In the genomic region with DNA sequence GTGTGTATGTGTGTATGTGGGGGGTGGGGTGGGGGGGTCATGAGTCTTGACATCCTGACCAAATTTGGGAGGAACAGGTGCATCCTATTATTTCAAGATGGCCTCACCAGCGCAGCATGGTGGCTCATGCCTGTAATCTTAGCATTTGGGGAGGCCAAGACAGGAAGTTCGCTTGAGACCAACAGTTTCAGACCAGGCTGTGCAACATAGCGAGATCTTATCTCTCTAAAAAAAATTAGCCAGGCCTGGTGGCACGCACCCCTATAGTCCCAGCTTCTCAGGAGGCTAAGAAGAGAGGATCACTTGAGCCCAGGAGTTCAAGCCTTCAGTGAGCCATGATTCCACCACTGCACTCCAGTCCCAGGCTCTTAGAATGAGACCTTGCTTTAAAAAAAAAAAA, we compare ENCODE assay signal across 19 cellular contexts.
"Had no signal": no experiment of that assay in that cellular context is flagged by ENCODE, and none has a peak within 500 bp of the region (broad histone marks: within the 10 kb centered on the region; RNA-seq: fewer than 3 reads in every experiment).

No MANE protein-coding gene starts in this region.

- H2AFZ ChIP-seq: parathyroid adenoma had no signal

- H3K4me3 ChIP-seq: lower lobe of right lung, right atrium auricular region, smooth muscle cell, testis, tibial artery had no signal

- H3K27ac ChIP-seq: lower lobe of right lung, parathyroid adenoma, right atrium auricular region, testis, tibial artery had no signal

- H3K27me3 ChIP-seq: right atrium auricular region, testis had no signal

- H3K4me1 ChIP-seq: lower lobe of right lung, parathyroid adenoma, right atrium auricular region, testis had no signal

- DNase-seq: cortex of kidney; effector memory CD8-positive, alpha-beta T cell; hypothalamus; left ventricle myocardium superior; lower lobe of right lung; naive B cell; stimulated activated CD4-positive, alpha-beta T cell treated with anti-CD3 and anti-CD28 coated beads, Interleukin-12 subunit alpha, Interleukin-12 subunit beta, amount 100 ng/mL, for 4 hours; stimulated activated CD4-positive, alpha-beta T cell treated with anti-CD3 and anti-CD28 coated beads, Interleukin-1b, Interleukin-23, amount 100 ng/mL, for 48 hours; stimulated activated CD4-positive, alpha-beta T cell treated with anti-CD3 and anti-CD28 coated beads, Interleukin-4, amount 100 ng/mL, for 24 hours; stimulated activated naive CD4-positive, alpha-beta T cell treated with Interleukin-2 at 50 U/mL for 16 hours; substantia nigra; testis; tibial artery had no signal

- H3K9ac ChIP-seq: parathyroid adenoma had no signal

- FAIRE-seq: endometrium, frontal cortex, keratinocyte had no signal

- H3K79me2 ChIP-seq: parathyroid adenoma had no signal

- H3K9me3 ChIP-seq: lower lobe of right lung, right atrium auricular region, testis, tibial artery had no signal

- H3K4me2 ChIP-seq: smooth muscle cell had no signal

- H3K36me3 ChIP-seq: lower lobe of right lung, right atrium auricular region, tibial artery had no signal
